ENCODE assay signal across 14 cellular contexts in genomic region chr14:53368714-53369191, GRCh38.
DNase-seq lines count a peak whose midpoint lies in the region; ATAC-seq and TF ChIP-seq lines count a peak whose summit lies in the region.
"Had no signal": no experiment of that assay in that cellular context is flagged by ENCODE, and none has a peak within 500 bp of the region (broad histone marks: within the 10 kb centered on the region; RNA-seq: fewer than 3 reads in every experiment).

No MANE protein-coding gene starts in this region.

- intact Hi-C loops in CD4-positive, alpha-beta T cell (cut with DNase I, micrococcal nuclease), result no loop called here

- H3K27me3 ChIP-seq in lung (ENCODE audit: control insufficient read depth, insufficient read depth), result no peaks in the 10 kb centered on the region
- no peaks in the 10 kb centered on the region for H3K27me3 ChIP-seq in CD4-positive, alpha-beta T cell (ENCODE audit: control insufficient read depth, insufficient read depth, low read length)
- H3K27me3 ChIP-seq: body of pancreas had no signal

- H3K27ac ChIP-seq in HEK293 (ENCODE audit: extremely low read depth, low read depth, low read length), result no peak overlapping the region
- H3K27ac ChIP-seq in lung (ENCODE audit: low read depth in 1 of 2, low read length in 1 of 2), result no peak overlapping the region
- H3K27ac ChIP-seq in CD4-positive, alpha-beta T cell (ENCODE audit: low read depth, low read length), result no peak overlapping the region
- H3K27ac ChIP-seq: body of pancreas had no signal

- no peak overlapping the region for H3K4me3 Mint-ChIP-seq in CD4-positive, alpha-beta T cell
- H3K4me3 Mint-ChIP-seq: naive thymus-derived CD4-positive, alpha-beta T cell had no signal

- DNase-seq in A172 (ENCODE audit: low spot score) (peak; percentile 52), choroid plexus epithelial cell (ENCODE audit: low read depth) (peak; percentile 67), lung (ENCODE audit: low spot score) (no peak), SW 1271 (lab: John Stamatoyannopoulos, UW) (no peak), putamen (ENCODE audit: low spot score) (no peak), DMS79 treated with DMSO at 0.1 percent for 48 hours (lab: John Stamatoyannopoulos, UW) (no peak)
- no peak for DNase-seq in CD4-positive, alpha-beta T cell
- DNase-seq: AML-193; body of pancreas; hippocampal formation; naive thymus-derived CD4-positive, alpha-beta T cell; NCI-H2029; stimulated activated CD4-positive, alpha-beta T cell treated with anti-CD3 and anti-CD28 coated beads, Interleukin-1b, Interleukin-23, amount 100 ng/mL, for 48 hours had no signal

- POLR2A ChIA-PET in HEK293 (lab: Yijun Ruan, JAX), result no interaction called here
- POLR2A ChIA-PET in CD4-positive, alpha-beta T cell (lab: Charles Lee), result no interaction called here

- H3K36me3 Mint-ChIP-seq in CD4-positive, alpha-beta T cell (ENCODE audit: low read depth), result no peaks in the 10 kb centered on the region
- H3K36me3 Mint-ChIP-seq: naive thymus-derived CD4-positive, alpha-beta T cell had no signal

- H3K9me3 Mint-ChIP-seq in CD4-positive, alpha-beta T cell, result no peaks in the 10 kb centered on the region

- H3K4me3 ChIP-seq in HEK293 (ENCODE audit: low read depth, low read length) (no peak overlapping the region), choroid plexus epithelial cell (ENCODE audit: low read depth, low read length) (no peak overlapping the region), lung (no peak overlapping the region)
- H3K4me3 ChIP-seq: body of pancreas had no signal

- CTCF ChIA-PET in HEK293 (lab: Yijun Ruan, JAX), result interaction anchor here (0.9 to 1.1 kb wide), 2 partner anchors 30 to 73 kb away, joined by 3 read pairs; no protein-coding TSS in a partner anchor
- CTCF ChIA-PET in CD4-positive, alpha-beta T cell (lab: Charles Lee), result no interaction called here

- H3K4me1 ChIP-seq in HEK293 (ENCODE audit: control insufficient read depth, insufficient read depth, low read length), result peaks cover 12% of the 10 kb centered on the region
- peaks cover 0 to 2% of the 10 kb centered on the region in 2 donors for H3K4me1 ChIP-seq in lung (ENCODE audit: control insufficient read depth in 2 of 2, insufficient read depth in 2 of 2, low read length in 2 of 2)
- H3K4me1 ChIP-seq: body of pancreas had no signal

- no peak overlapping the region for H3K27ac Mint-ChIP-seq in CD4-positive, alpha-beta T cell
- H3K27ac Mint-ChIP-seq: naive thymus-derived CD4-positive, alpha-beta T cell had no signal

- no peaks in the 10 kb centered on the region for H3K27me3 Mint-ChIP-seq in CD4-positive, alpha-beta T cell

- no peaks in the 10 kb centered on the region for H3K4me1 Mint-ChIP-seq in CD4-positive, alpha-beta T cell (ENCODE audit: low read depth)
- H3K4me1 Mint-ChIP-seq: naive thymus-derived CD4-positive, alpha-beta T cell had no signal

- TF ChIP-seq CTCF in HEK293 (tag by site-specific recombination; IDR thresholded peaks at IDR 0.05), result no peak
- no peak for TF ChIP-seq CTCF in choroid plexus epithelial cell (conservative IDR thresholded peaks at IDR 0.05; ENCODE audit: low read depth, low read length)
- TF ChIP-seq CTCF in lung (IDR thresholded peaks at IDR 0.05; ENCODE audit: control extremely low read depth, extremely low read depth), result no peak
- no peak for TF ChIP-seq CTCF in CD4-positive, alpha-beta T cell (IDR thresholded peaks at IDR 0.05)

- ATAC-seq in lung (ENCODE audit: insufficient read depth, low FRiP score), result peak; percentile 46
- no peak for ATAC-seq in CD4-positive, alpha-beta T cell (ENCODE audit: poor library complexity)
- ATAC-seq: body of pancreas; naive thymus-derived CD4-positive, alpha-beta T cell had no signal

- H3K9me3 ChIP-seq in HEK293 (ENCODE audit: control insufficient read depth, insufficient read depth, low read depth, low read length) (no peaks in the 10 kb centered on the region), lung (ENCODE audit: control insufficient read depth in 2 of 2, insufficient read depth in 1 of 2, low read length in 1 of 2) (peaks cover 0 to 2% of the 10 kb centered on the region in 2 donors)
- no peaks in the 10 kb centered on the region for H3K9me3 ChIP-seq in CD4-positive, alpha-beta T cell (ENCODE audit: control insufficient read depth, low read length)
- H3K9me3 ChIP-seq: body of pancreas had no signal

- H3K36me3 ChIP-seq in HEK293 (ENCODE audit: control insufficient read depth in 2 of 2, insufficient read depth in 1 of 2, low read length in 2 of 2) (no peaks in the 10 kb centered on the region), lung (ENCODE audit: control insufficient read depth in 2 of 2, insufficient read depth in 2 of 2, low read length in 2 of 2) (no peaks in the 10 kb centered on the region)

TF ChIP-seq in HEK293, 187 proteins besides CTCF, POLR2A, EP300 and RAD21 (continues in another document):
- no peak for TF ChIP-seq BCL11B (tag by site-specific recombination; IDR thresholded peaks at IDR 0.05; ENCODE audit: low read depth)
- no peak for TF ChIP-seq ZNF610 (tag by site-specific recombination; IDR thresholded peaks at IDR 0.05; ENCODE audit: borderline replicate concordance)
- no peak for TF ChIP-seq ZNF248 (tag by site-specific recombination; IDR thresholded peaks at IDR 0.05)
- TF ChIP-seq ZNF146 (tag by site-specific recombination; IDR thresholded peaks at IDR 0.05), result no peak
- TF ChIP-seq ZNF692 (tag by site-specific recombination; IDR thresholded peaks at IDR 0.05), result no peak
- peak; percentile 35; the same call in 1 of the 2 replicates for TF ChIP-seq SP7 (tag by site-specific recombination; IDR thresholded peaks at IDR 0.05)
- 0 out of 2 replicates have a peak, but pooled peaks have one; percentile 22 for TF ChIP-seq PRDM6 (tag by site-specific recombination; IDR thresholded peaks at IDR 0.05)
- TF ChIP-seq HIC1 (tag by site-specific recombination; IDR thresholded peaks at IDR 0.05), result no peak
- TF ChIP-seq ZNF558 (tag by site-specific recombination; IDR thresholded peaks at IDR 0.05), result no peak
- TF ChIP-seq ZNF560 (tag by site-specific recombination; IDR thresholded peaks at IDR 0.05; ENCODE audit: borderline replicate concordance), result no peak
- no peak for TF ChIP-seq BCL11A (tag by site-specific recombination; IDR thresholded peaks at IDR 0.05; ENCODE audit: low read depth)
- TF ChIP-seq ZSCAN30 (tag by site-specific recombination; IDR thresholded peaks at IDR 0.05), result no peak
- TF ChIP-seq FEZF1 (tag by site-specific recombination; IDR thresholded peaks at IDR 0.05), result no peak
- TF ChIP-seq ZNF621 (tag by site-specific recombination; IDR thresholded peaks at IDR 0.05), result no peak
- no peak for TF ChIP-seq ZNF24 (tag by site-specific recombination; IDR thresholded peaks at IDR 0.05)
- no peak for TF ChIP-seq ZNF510 (tag by site-specific recombination; IDR thresholded peaks at IDR 0.05; ENCODE audit: insufficient replicate concordance)
- no peak for TF ChIP-seq ZNF830 (tag by site-specific recombination; IDR thresholded peaks at IDR 0.05; ENCODE audit: low read depth)

Comparison
In these comparisons a context has a peak if more than half of its experiments do, and no peak if none do; other contexts are left out.
1. DNase-seq: peak in A172 (single experiment) and choroid plexus epithelial cell (single experiment); none in lung (single experiment), SW 1271 (0 of 2), CD4-positive, alpha-beta T cell (0 of 10), putamen (single experiment) and DMS79 treated with DMSO at 0.1 percent for 48 hours (single experiment).